1 cellular context compared by ENCODE assay signal in the genomic region with DNA sequence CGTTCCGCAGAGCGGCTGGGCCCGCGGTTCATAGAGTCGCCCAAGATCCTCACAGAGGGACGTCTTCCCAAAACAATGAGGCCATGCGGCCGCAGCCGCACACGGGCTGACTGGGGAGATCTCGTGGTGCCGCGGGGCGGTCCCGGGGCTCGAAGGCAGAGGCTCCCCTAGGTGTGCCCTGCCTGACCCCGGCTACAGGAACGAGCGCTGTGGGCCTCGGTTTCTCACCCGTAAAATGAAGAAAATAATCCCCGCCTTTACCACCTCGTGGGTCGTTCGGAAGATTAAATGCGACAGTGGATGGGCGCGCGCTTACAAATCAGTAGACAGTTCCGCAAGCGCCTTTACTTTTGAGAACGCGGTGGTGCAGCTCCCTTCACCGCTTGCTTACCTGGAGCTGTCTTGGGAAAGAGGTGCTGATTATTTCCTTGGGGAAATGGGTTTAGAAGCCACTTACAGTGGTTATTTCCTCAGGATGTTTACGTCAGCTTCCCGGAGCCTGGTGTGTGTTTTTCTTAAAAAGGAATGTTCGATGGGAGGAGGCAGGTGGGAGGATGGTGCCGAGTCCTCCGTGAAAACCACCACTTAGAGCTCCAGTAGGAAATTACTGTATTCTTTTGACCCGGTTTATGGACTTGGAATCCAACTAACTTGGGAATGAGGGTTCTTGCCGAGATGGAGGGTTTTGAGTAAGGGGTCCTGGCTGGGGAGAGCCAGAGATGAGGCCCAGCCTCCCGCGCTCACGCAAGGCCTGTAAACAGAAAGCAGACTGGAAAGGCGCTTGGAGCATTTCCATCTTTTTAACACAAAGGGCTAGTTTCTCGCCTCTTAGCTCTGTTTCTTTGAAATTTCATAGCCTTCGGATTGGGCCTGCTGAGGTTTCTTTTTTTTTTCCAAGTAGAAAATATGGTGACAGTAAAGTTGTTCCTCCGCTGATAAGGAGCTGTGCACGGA.
TF ChIP-seq lines count a peak whose summit lies in the region.

No MANE protein-coding gene starts in this region.

TF ChIP-seq in HCT116, 20 proteins besides CTCF, POLR2A, EP300 and RAD21:
- TF ChIP-seq SIN3A (IDR thresholded peaks at IDR 0.05; ENCODE audit: low read depth), result 0 out of 2 replicates have a peak, but pooled peaks have one; percentile 2
- TF ChIP-seq, protein P1, sequence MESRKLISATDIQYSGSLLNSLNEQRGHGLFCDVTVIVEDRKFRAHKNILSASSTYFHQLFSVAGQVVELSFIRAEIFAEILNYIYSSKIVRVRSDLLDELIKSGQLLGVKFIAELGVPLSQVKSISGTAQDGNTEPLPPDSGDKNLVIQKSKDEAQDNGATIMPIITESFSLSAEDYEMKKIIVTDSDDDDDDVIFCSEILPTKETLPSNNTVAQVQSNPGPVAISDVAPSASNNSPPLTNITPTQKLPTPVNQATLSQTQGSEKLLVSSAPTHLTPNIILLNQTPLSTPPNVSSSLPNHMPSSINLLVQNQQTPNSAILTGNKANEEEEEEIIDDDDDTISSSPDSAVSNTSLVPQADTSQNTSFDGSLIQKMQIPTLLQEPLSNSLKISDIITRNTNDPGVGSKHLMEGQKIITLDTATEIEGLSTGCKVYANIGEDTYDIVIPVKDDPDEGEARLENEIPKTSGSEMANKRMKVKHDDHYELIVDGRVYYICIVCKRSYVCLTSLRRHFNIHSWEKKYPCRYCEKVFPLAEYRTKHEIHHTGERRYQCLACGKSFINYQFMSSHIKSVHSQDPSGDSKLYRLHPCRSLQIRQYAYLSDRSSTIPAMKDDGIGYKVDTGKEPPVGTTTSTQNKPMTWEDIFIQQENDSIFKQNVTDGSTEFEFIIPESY (IDR thresholded peaks at IDR 0.05; ENCODE audit: extremely low read depth, insufficient replicate concordance, low read length), result no peak
